In genomic region chr5:134380367-134380766, GRCh38 we compare ENCODE assay signal across 20 cellular contexts.
"Had no signal": no experiment of that assay in that cellular context is flagged by ENCODE, and none has a peak within 500 bp of the region (broad histone marks: within the 10 kb centered on the region; RNA-seq: fewer than 3 reads in every experiment).

No MANE protein-coding gene starts in this region.

- H3K27ac Mint-ChIP-seq: activated CD4-positive, alpha-beta memory T cell treated with anti-CD3 and anti-CD28 coated beads, Interleukin-2, amount 10 ng/mL, durations not matched to agents 7 days and 5 days; activated T-helper 17 cell treated with anti-CD3 and anti-CD28 coated beads, Interleukin-2, amount 50 U/mL, for 72 hours; memory B cell; type B pancreatic cell had no signal

- H3K27me3 Mint-ChIP-seq: activated CD4-positive, alpha-beta memory T cell treated with anti-CD3 and anti-CD28 coated beads, Interleukin-2, amount 10 ng/mL, durations not matched to agents 7 days and 5 days; activated T-helper 17 cell treated with anti-CD3 and anti-CD28 coated beads, Interleukin-2, amount 50 U/mL, for 72 hours; memory B cell; type B pancreatic cell had no signal

- H3K4me3 ChIP-seq: right lobe of liver, SJCRH30, smooth muscle cell, suprapubic skin had no signal

- H3K27me3 ChIP-seq: right lobe of liver, SJCRH30, suprapubic skin had no signal

- H3K9me3 ChIP-seq: right lobe of liver, SJCRH30, suprapubic skin had no signal

- H3K27ac ChIP-seq: right lobe of liver, SJCRH30, suprapubic skin had no signal

- H3K4me3 Mint-ChIP-seq: activated CD4-positive, alpha-beta memory T cell treated with anti-CD3 and anti-CD28 coated beads, Interleukin-2, amount 10 ng/mL, durations not matched to agents 7 days and 5 days; activated T-helper 17 cell treated with anti-CD3 and anti-CD28 coated beads, Interleukin-2, amount 50 U/mL, for 72 hours; memory B cell; neural crest cell; type B pancreatic cell had no signal

- H3K4me1 ChIP-seq: right lobe of liver, SJCRH30 had no signal

- H3K9me3 Mint-ChIP-seq: activated CD4-positive, alpha-beta memory T cell treated with anti-CD3 and anti-CD28 coated beads, Interleukin-2, amount 10 ng/mL, durations not matched to agents 7 days and 5 days; activated T-helper 17 cell treated with anti-CD3 and anti-CD28 coated beads, Interleukin-2, amount 50 U/mL, for 72 hours; memory B cell; neural crest cell; type B pancreatic cell had no signal

- ATAC-seq: activated T-helper 17 cell treated with anti-CD3 and anti-CD28 coated beads, Interleukin-2, amount 50 U/mL, for 72 hours; left ventricle myocardium superior; right lobe of liver; stimulated activated naive CD8-positive, alpha-beta T cell treated with anti-CD3 and anti-CD28 coated beads, Interleukin-15, Interleukin-2, amounts not matched to agents 100 U/mL and 50 U/mL, for 24 hours had no signal

- H3K4me1 Mint-ChIP-seq: neural crest cell had no signal

- DNase-seq: activated CD4-positive, alpha-beta memory T cell treated with anti-CD3 and anti-CD28 coated beads, Interleukin-2, amount 10 ng/mL, durations not matched to agents 7 days and 5 days; activated CD8-positive, alpha-beta memory T cell treated with anti-CD3 and anti-CD28 coated beads, Interleukin-2, amount 50 U/mL, for 4 hours; aorta; cortex of kidney; effector CD8-positive, alpha-beta T cell; foreskin fibroblast; hippocampal formation; left ventricle myocardium superior; right lobe of liver; stimulated activated CD4-positive, alpha-beta T cell treated with anti-CD3 and anti-CD28 coated beads, Interleukin-4, amount 100 ng/mL, for 4 hours; stimulated activated CD8-positive, alpha-beta memory T cell treated with anti-CD3 and anti-CD28 coated beads, Interleukin-4, amount 100 ng/mL, for 48 hours; stimulated activated naive CD8-positive, alpha-beta T cell treated with anti-CD3 and anti-CD28 coated beads, Interleukin-15, Interleukin-2, amounts not matched to agents 100 U/mL and 50 U/mL, for 24 hours; T-helper 9 cell had no signal
